20 cellular contexts compared by ENCODE assay signal in the genomic region with DNA sequence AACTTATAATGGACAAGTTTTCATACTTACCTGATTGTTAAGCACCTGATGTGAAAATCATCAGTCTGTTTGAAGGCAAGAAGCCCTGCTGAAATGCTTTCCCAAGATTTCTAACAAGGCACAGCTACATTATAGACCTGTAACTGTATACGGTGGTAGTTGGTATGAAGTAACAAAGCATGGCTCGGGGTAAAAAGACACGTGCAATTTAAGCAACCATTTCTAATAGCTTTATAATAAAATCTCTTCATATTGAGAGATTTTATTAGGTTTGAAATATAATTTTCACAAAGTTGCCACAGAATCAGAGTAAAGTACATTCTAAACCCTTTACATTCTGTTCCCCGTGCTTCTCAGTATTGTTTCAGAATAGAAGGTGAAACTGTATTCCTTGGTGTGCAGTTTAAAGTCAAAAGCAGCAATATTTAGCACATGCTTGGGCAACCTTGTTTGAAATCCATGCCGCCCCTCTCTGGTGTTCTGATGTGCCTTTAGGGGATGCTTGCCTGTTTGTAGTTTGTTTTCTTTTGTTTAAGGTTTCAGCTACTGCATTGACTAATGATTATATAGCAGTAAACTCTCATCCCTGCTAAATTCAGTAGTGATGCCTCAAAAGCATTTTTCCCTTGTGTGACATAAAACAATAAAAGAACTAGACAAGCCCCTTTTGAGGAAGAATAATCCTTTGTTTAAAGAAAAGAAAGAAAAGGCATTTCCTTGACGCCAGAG.
"Had no signal": no experiment of that assay in that cellular context is flagged by ENCODE, and none has a peak within 500 bp of the region (broad histone marks: within the 10 kb centered on the region; RNA-seq: fewer than 3 reads in every experiment).

No MANE protein-coding gene starts in this region.

- H3K27me3 ChIP-seq: colonic mucosa, testis had no signal

- H3K4me3 ChIP-seq: colonic mucosa, heart left ventricle, psoas muscle, spleen, testis, tibial nerve had no signal

- H3K27ac Mint-ChIP-seq: naive B cell; nephron; stimulated activated naive B cell treated with anti-CD40 and anti-IgM and Interleukin-4, amounts not matched to agents 10 μg/mL and 1 μg/mL and 100 μg/mL, for 72 hours; stimulated activated naive CD8-positive, alpha-beta T cell treated with anti-CD3 and anti-CD28 coated beads, Interleukin-15, amount 100 ng/mL, for 72 hours had no signal

- H3K36me3 Mint-ChIP-seq: naive B cell; stimulated activated naive B cell treated with anti-CD40 and anti-IgM and Interleukin-4, amounts not matched to agents 10 μg/mL and 1 μg/mL and 100 μg/mL, for 72 hours had no signal

- H3K4me1 ChIP-seq: colonic mucosa, foreskin keratinocyte, heart left ventricle, psoas muscle, spleen, testis, tibial nerve had no signal

- H3K9me3 ChIP-seq: colonic mucosa, heart left ventricle, neutrophil, psoas muscle, spleen, testis, tibial nerve had no signal

- DNase-seq: colonic mucosa; dermis blood vessel endothelial cell; foreskin keratinocyte; heart left ventricle; hippocampal formation; left colon; mesendoderm; naive B cell; psoas muscle; retina; spleen; stimulated activated CD4-positive, alpha-beta T cell treated with anti-CD3 and anti-CD28 coated beads, Interleukin-2, amount 100 ng/mL, for 24 hours; stimulated activated CD4-positive, alpha-beta T cell treated with anti-CD3 and anti-CD28 coated beads, Interleukin-4, amount 100 ng/mL, for 4 hours; stimulated activated naive B cell treated with anti-CD40 and anti-IgM and Interleukin-4, amounts not matched to agents 10 μg/mL and 1 μg/mL and 100 μg/mL, for 72 hours; stimulated activated naive CD8-positive, alpha-beta T cell treated with anti-CD3 and anti-CD28 coated beads, Interleukin-15, amount 100 ng/mL, for 72 hours; testis had no signal

- H3K9me3 Mint-ChIP-seq: nephron; stimulated activated naive B cell treated with anti-CD40 and anti-IgM and Interleukin-4, amounts not matched to agents 10 μg/mL and 1 μg/mL and 100 μg/mL, for 72 hours; stimulated activated naive CD8-positive, alpha-beta T cell treated with anti-CD3 and anti-CD28 coated beads, Interleukin-15, amount 100 ng/mL, for 72 hours had no signal

- H3K36me3 ChIP-seq: colonic mucosa, heart left ventricle, neutrophil, spleen, tibial nerve had no signal

- ATAC-seq: foreskin keratinocyte; heart left ventricle; left colon; psoas muscle; sciatic nerve; stimulated activated naive B cell treated with anti-CD40 and anti-IgM and Interleukin-4, amounts not matched to agents 10 μg/mL and 1 μg/mL and 100 μg/mL, for 72 hours; stimulated activated naive CD8-positive, alpha-beta T cell treated with anti-CD3 and anti-CD28 coated beads, Interleukin-15, amount 100 ng/mL, for 72 hours had no signal

- H3K27ac ChIP-seq: colonic mucosa, foreskin keratinocyte, heart left ventricle, neutrophil, psoas muscle, spleen, testis, tibial nerve had no signal
